ENCODE assay signal across 8 cellular contexts in the genomic region with DNA sequence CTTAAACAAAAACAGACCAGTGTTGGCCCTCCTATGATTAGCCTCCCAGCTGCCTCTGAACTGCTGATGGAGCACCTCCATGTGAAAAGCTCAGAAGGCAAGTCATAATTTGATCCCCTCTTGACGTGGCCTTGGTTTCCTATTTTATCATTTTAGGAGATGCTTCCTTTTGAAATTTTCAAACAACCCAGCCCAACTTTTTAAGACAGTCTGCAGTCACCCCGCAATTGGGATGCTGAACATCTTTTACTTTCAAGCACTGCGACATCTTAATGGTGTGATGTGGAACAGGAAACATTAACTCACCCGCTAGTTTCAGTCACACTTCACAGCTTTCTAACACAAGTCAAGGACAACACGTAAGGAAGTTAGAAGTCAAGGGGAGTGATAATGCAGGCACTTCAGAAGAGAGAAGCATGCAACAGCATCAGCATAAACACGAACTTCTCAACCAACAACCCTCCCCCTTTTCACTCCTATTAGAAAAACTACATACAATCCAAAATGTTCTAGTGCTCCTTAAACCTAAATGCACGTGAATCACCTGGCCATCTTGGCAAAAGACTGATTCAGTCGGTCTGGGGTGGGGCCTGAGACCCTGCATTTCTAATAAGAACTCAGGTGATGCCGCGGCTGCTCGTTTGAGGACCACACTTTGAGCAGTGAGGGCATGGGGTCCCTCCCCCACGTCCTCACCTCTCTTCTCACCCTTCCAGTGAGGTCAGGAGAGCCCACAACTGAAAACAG.
DNase-seq lines count a peak whose midpoint lies in the region; ATAC-seq and FAIRE-seq lines count a peak whose summit lies in the region.

No MANE protein-coding gene starts in this region.

- peak overlapping the region; percentile 48 for H3K27ac ChIP-seq in thymus (ENCODE audit: low read depth)

- WGBS in thymus: 68% methylated on average over 12 of the region's 12 CpGs

- no peaks in the 10 kb centered on the region for H3K36me3 ChIP-seq in thymus (ENCODE audit: control insufficient read depth, insufficient read depth)

- FAIRE-seq in frontal cortex (lab: Jason Lieb, UNC): no peak

- H3K4me1 ChIP-seq in thymus (ENCODE audit: control insufficient read depth, insufficient read depth, low read length): peaks cover 18% of the 10 kb centered on the region

- no peaks in the 10 kb centered on the region for H3K9me3 ChIP-seq in thymus (ENCODE audit: control insufficient read depth)

- no peaks in the 10 kb centered on the region for H3K9me3 Mint-ChIP-seq in activated T-cell treated with anti-CD3 and anti-CD28 coated beads, Interleukin-2, amount 50 U/mL, for 4 hours

- no peaks in the 10 kb centered on the region for H3K27me3 Mint-ChIP-seq in activated T-cell treated with anti-CD3 and anti-CD28 coated beads, Interleukin-2, amount 50 U/mL, for 4 hours (ENCODE audit: low read depth)

- peaks cover 19% of the 10 kb centered on the region for H3K36me3 Mint-ChIP-seq in activated T-cell treated with anti-CD3 and anti-CD28 coated beads, Interleukin-2, amount 50 U/mL, for 4 hours (ENCODE audit: insufficient read depth)

- H3K4me1 Mint-ChIP-seq in activated T-cell treated with anti-CD3 and anti-CD28 coated beads, Interleukin-2, amount 50 U/mL, for 4 hours (ENCODE audit: low read depth): peaks cover 84% of the 10 kb centered on the region

- H3K27me3 ChIP-seq in thymus (ENCODE audit: control insufficient read depth, insufficient read depth): no peaks in the 10 kb centered on the region

- H3K4me3 ChIP-seq in thymus (ENCODE audit: low read length): no peak overlapping the region

- ATAC-seq in HG03095 (IDR thresholded peaks at IDR 0.05; ENCODE audit: unreplicated experiment): peak; percentile 91
- peak; percentile 80 to 86 for ATAC-seq in activated T-cell treated with anti-CD3 and anti-CD28 coated beads, Interleukin-2, amount 50 U/mL, for 4 hours

- H3K4me3 Mint-ChIP-seq in activated T-cell treated with anti-CD3 and anti-CD28 coated beads, Interleukin-2, amount 50 U/mL, for 4 hours: peak overlapping the region; percentile 54

- DNase-seq in activated effector memory CD4-positive, alpha-beta T cell treated with anti-CD3 and anti-CD28 coated beads, Interleukin-2, amount 50 U/mL, for 16 hours: peak; percentile 70
- no peak for DNase-seq in activated effector memory CD4-positive, alpha-beta T cell treated with Interleukin-2 at 50 U/mL for 16 hours
- DNase-seq in activated T-cell treated with anti-CD3 and anti-CD28 coated beads, Interleukin-2, amount 50 U/mL, for 4 hours: no peak
- DNase-seq in NCI-H345 treated with DMSO at 0.1 percent for 48 hours (lab: John Stamatoyannopoulos, UW; ENCODE audit: unreplicated experiment): no peak
- DNase-seq in HCEC 1CT: no peak
- no peak for DNase-seq in frontal cortex (ENCODE audit: low spot score in 2 of 2)
